In the genomic region with DNA sequence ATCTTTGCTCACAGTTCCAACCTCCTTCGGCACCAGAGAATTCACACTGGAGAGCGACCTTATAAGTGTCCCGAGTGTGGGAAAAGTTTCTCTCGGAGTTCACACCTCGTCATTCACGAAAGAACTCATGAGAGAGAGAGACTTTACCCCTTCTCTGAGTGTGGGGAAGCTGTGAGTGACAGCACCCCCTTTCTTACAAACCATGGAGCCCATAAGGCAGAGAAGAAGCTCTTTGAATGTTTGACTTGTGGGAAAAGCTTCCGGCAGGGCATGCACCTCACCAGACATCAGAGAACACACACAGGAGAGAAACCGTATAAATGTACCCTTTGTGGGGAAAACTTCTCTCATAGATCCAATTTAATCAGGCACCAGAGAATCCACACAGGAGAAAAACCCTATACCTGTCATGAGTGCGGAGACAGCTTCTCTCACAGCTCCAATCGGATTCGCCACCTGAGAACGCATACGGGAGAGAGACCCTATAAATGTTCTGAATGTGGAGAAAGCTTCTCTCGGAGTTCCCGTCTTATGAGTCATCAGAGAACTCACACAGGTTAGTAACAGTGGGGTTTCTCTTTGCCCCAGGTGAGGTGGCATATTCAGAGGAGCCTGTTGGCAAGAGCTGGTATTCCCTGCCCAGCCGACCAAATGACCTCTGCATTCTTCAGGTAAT, we compare ENCODE assay signal across 18 cellular contexts. TPM values are rescaled to one million over a fixed set of nuclear protein-coding genes. Genes with fewer than 3 reads are reported as not detected.
A peak's percentile ranks its signal among the peaks of the same experiment; 100 is the strongest.
DNase-seq lines count a peak whose midpoint lies in the region; ATAC-seq and TF ChIP-seq lines count a peak whose summit lies in the region.
"Had no signal": no experiment of that assay in that cellular context is flagged by ENCODE, and none has a peak within 500 bp of the region (broad histone marks: within the 10 kb centered on the region; RNA-seq: fewer than 3 reads in every experiment).

No MANE protein-coding gene starts in this region.

- no peaks in the 10 kb centered on the region for H3K27me3 Mint-ChIP-seq in progenitor cell of endocrine pancreas
- H3K27me3 Mint-ChIP-seq: B cell had no signal

- peak overlapping the region; percentile 29 for H3K27ac Mint-ChIP-seq in progenitor cell of endocrine pancreas
- H3K27ac Mint-ChIP-seq: B cell; CD8-positive, alpha-beta T cell; GM23338 had no signal

- no peak for ATAC-seq in GM21381 (IDR thresholded peaks at IDR 0.05; ENCODE audit: unreplicated experiment)
- ATAC-seq: CD8-positive, alpha-beta T cell; GM23338; Panc1 had no signal

- in situ Hi-C loops in Caki2 (cut with HindIII; ENCODE audit: low pct_unique_long_range_greater_than_20kb, low sequenced_read_pairs), result no loop called here

- intact Hi-C loops in ascending aorta (cut with DNase I), result no loop called here

- peaks cover under 1% of the 10 kb centered on the region for H3K4me1 Mint-ChIP-seq in progenitor cell of endocrine pancreas (ENCODE audit: low read depth)

- DNase-seq in Caki2 (ENCODE audit: low read depth) (peak; percentile 54), adipocyte (ENCODE audit: low read depth) (no peak), erythroblast (lab: John Stamatoyannopoulos, UW) (peak; percentile 34 to 40), progenitor cell of endocrine pancreas (ENCODE audit: low spot score, unreplicated experiment) (no peak), NCI-H2107 treated with DMSO at 0.1 percent for 48 hours (lab: John Stamatoyannopoulos, UW; ENCODE audit: unreplicated experiment) (no peak), SHP77 treated with DMSO at 0.1 percent for 48 hours (lab: John Stamatoyannopoulos, UW) (no peak), ascending aorta (ENCODE audit: low spot score in 2 of 2) (no peak)
- DNase-seq: DND-41, KG1, NCI-H1436, NCI-H2029 treated with DMSO at 0.1 percent for 48 hours, NCI-H524 had no signal

- no peak for TF ChIP-seq POLR2A in erythroblast (IDR thresholded peaks at IDR 0.05; ENCODE audit: low read length)

- H3K27me3 ChIP-seq in adipocyte (replicated peaks; ENCODE audit: control insufficient read depth, insufficient read depth, low read length) (no peaks in the 10 kb centered on the region), ascending aorta (no peaks in the 10 kb centered on the region)

- H3K4me1 ChIP-seq in adipocyte (ENCODE audit: control insufficient read depth, insufficient read depth, low read length), result peaks cover 7% of the 10 kb centered on the region
- H3K4me1 ChIP-seq in ascending aorta, result peaks cover under 1 to 3% of the 10 kb centered on the region in 2 donors

- no peak overlapping the region for H3K27ac ChIP-seq in ascending aorta
- H3K27ac ChIP-seq: SK-N-MC had no signal

- no peak overlapping the region for H3K9ac ChIP-seq in adipocyte (ENCODE audit: low read length)

- peaks cover 92% of the 10 kb centered on the region for H3K36me3 Mint-ChIP-seq in progenitor cell of endocrine pancreas (ENCODE audit: insufficient read depth)

- H3K9me3 ChIP-seq in adipocyte (ENCODE audit: control insufficient read depth, low read length) (peaks cover 55% of the 10 kb centered on the region), ascending aorta (peaks cover 87 to 90% of the 10 kb centered on the region in 2 donors)

- H3K4me3 ChIP-seq in adipocyte (ENCODE audit: low read length), result peak overlapping the region; percentile 46
- peak overlapping the region in 1 of 2 donors; percentile 8 for H3K4me3 ChIP-seq in ascending aorta
- H3K4me3 ChIP-seq: GM23338, SK-N-MC had no signal

- H3K9me3 Mint-ChIP-seq in progenitor cell of endocrine pancreas (ENCODE audit: low read depth), result peaks cover 55% of the 10 kb centered on the region

- H3K36me3 ChIP-seq in adipocyte (ENCODE audit: control insufficient read depth, insufficient read depth, low read length, severe bottlenecking) (peaks cover 73% of the 10 kb centered on the region), ascending aorta (peaks cover 67 to 91% of the 10 kb centered on the region in 2 donors)

- TF ChIP-seq CTCF in progenitor cell of endocrine pancreas (IDR thresholded peaks at IDR 0.05; ENCODE audit: unreplicated experiment), result no peak
- no peak for TF ChIP-seq CTCF in ascending aorta (IDR thresholded peaks at IDR 0.05)

- no peak overlapping the region for H3K4me3 Mint-ChIP-seq in progenitor cell of endocrine pancreas (ENCODE audit: low read depth)
- H3K4me3 Mint-ChIP-seq: B cell; CD8-positive, alpha-beta T cell; GM23338 had no signal

RNA-seq across cellular contexts. Expression of a gene that starts 6.8 kb away (rescaled TPM):
- total RNA-seq in Caki2 (2014; rRNA removed; shearing (Covaris generic); ENCODE audit: low replicate concordance), result 58.5 and 90.0 TPM in 2 replicates
- total RNA-seq in progenitor cell of endocrine pancreas (29.4 and 33.8 TPM in 2 replicates), ascending aorta (61.8 TPM)

RNA-seq across cellular contexts. Expression of a gene that starts 15.1 kb away (rescaled TPM):
- 4.4 and 5.7 TPM in 2 replicates for total RNA-seq in Caki2 (2014; rRNA removed; shearing (Covaris generic); ENCODE audit: low replicate concordance)
- 5.4 and 5.8 TPM in 2 replicates for total RNA-seq in progenitor cell of endocrine pancreas
- total RNA-seq in ascending aorta, result 1.6 TPM

RNA-seq across cellular contexts. Expression of a gene that starts 15.2 kb away (rescaled TPM):
- total RNA-seq in Caki2 (2014; rRNA removed; shearing (Covaris generic); ENCODE audit: low replicate concordance), result 7.9 and 21.0 TPM in 2 replicates
- total RNA-seq in progenitor cell of endocrine pancreas (57.4 and 58.7 TPM in 2 replicates), ascending aorta (8.3 TPM)

RNA-seq across cellular contexts. Expression of a gene that starts 33.7 kb away (rescaled TPM):
- total RNA-seq in Caki2 (2014; rRNA removed; shearing (Covaris generic); ENCODE audit: low replicate concordance), result not detected in 2 replicates
- total RNA-seq in progenitor cell of endocrine pancreas (not detected in 2 replicates), ascending aorta (1.1 TPM)

RNA-seq across cellular contexts. Expression of a gene that starts 55.2 kb away (rescaled TPM):
- 12.1 and 12.8 TPM in 2 replicates for total RNA-seq in Caki2 (2014; rRNA removed; shearing (Covaris generic); ENCODE audit: low replicate concordance)
- 11.2 and 11.9 TPM in 2 replicates for total RNA-seq in progenitor cell of endocrine pancreas
- 14.6 TPM for total RNA-seq in ascending aorta

Comparison
In these comparisons a context has a peak if more than half of its experiments do, and no peak if none do; other contexts are left out.
1. DNase-seq: peak in Caki2 (single experiment) and erythroblast (2 of 2); none in adipocyte (single experiment), progenitor cell of endocrine pancreas (single experiment), NCI-H2107 treated with DMSO at 0.1 percent for 48 hours (single experiment), SHP77 treated with DMSO at 0.1 percent for 48 hours (single experiment) and ascending aorta (0 of 2).